In genomic region chr7:36627836-36628235, GRCh38 we compare ENCODE assay signal across 32 cellular contexts.
"Had no signal": no experiment of that assay in that cellular context is flagged by ENCODE, and none has a peak within 500 bp of the region (broad histone marks: within the 10 kb centered on the region; RNA-seq: fewer than 3 reads in every experiment).

No MANE protein-coding gene starts in this region.

- DNase-seq: activated CD4-positive, alpha-beta memory T cell treated with anti-CD3 and anti-CD28 coated beads for 36 hours; activated CD4-positive, alpha-beta T cell treated with anti-CD3 and anti-CD28 coated beads, Interleukin-2, amount 50 U/mL, for 1 hour; activated effector memory CD4-positive, alpha-beta T cell treated with anti-CD3 and anti-CD28 coated beads, Interleukin-2, amount 50 U/mL, for 16 hours; activated naive CD4-positive, alpha-beta T cell; activated naive CD4-positive, alpha-beta T cell treated with anti-CD3 and anti-CD28 coated beads, Interleukin-2, amount 50 U/mL, for 16 hours; activated naive CD8-positive, alpha-beta T cell treated with anti-CD3 and anti-CD28 coated beads for 36 hours; activated T-cell treated with anti-CD3 and anti-CD28 coated beads, Interleukin-2, amount 50 U/mL, for 1 hour; activated T-cell treated with anti-CD3 and anti-CD28 coated beads, Interleukin-2, amount 50 U/mL, for 72 hours; amniotic stem cell; aorta; brain microvascular endothelial cell; KBM-7; NCI-H1105; NCI-H1417 treated with DMSO at 0.1 percent for 48 hours; NCI-H187 treated with DMSO at 0.1 percent for 48 hours; NCI-H2081; NCI-H2171 treated with DMSO at 0.1 percent for 48 hours; NCI-H2227 treated with DMSO at 0.1 percent for 48 hours; NCI-H446; NCI-H510A treated with DMSO at 0.1 percent for 48 hours; NCI-H69; NK-92 treated with Interleukin-12 subunit alpha and Interleukin-12 subunit beta, amount 100 ng/mL, for 24 hours; PC-3; Peyer's patch; RPMI8226; SHP77 treated with DMSO at 0.1 percent for 48 hours; SK-N-SH had no signal

- ATAC-seq: activated T-cell treated with anti-CD3 and anti-CD28 coated beads, Interleukin-2, amount 50 U/mL, for 72 hours; activated T-helper 17 cell treated with anti-CD3 and anti-CD28 coated beads, Interleukin-2, amount 50 U/mL, for 72 hours; PC-3 had no signal

- H3K9me3 Mint-ChIP-seq: activated CD4-positive, alpha-beta memory T cell treated with anti-CD3 and anti-CD28 coated beads for 36 hours; activated naive CD8-positive, alpha-beta T cell treated with anti-CD3 and anti-CD28 coated beads for 36 hours; activated T-cell treated with anti-CD3 and anti-CD28 coated beads, Interleukin-2, amount 50 U/mL, for 72 hours; activated T-helper 17 cell treated with anti-CD3 and anti-CD28 coated beads, Interleukin-2, amount 50 U/mL, for 72 hours; IgD-negative memory B cell; T-helper 1 cell treated with Interleukin-12 subunit alpha and Interleukin-12 subunit beta and Interleukin-4 antibody, amounts not matched to agents 30 μg/mL and 1 μg/mL, for 36 hours; T-helper 2 cell treated with Interferon-gamma antibody and Interleukin-4, amounts not matched to agents 5 μg/mL and 100 μg/mL, for 36 hours had no signal

- H3K9me3 ChIP-seq: Peyer's patch, SJSA1, SK-N-SH had no signal

- H3K4me3 ChIP-seq: Peyer's patch, SJSA1 had no signal

- H3K36me3 ChIP-seq: brain microvascular endothelial cell, SJSA1 had no signal

- H3K4me1 Mint-ChIP-seq: activated T-helper 17 cell treated with anti-CD3 and anti-CD28 coated beads, Interleukin-2, amount 50 U/mL, for 72 hours had no signal

- H3K27me3 Mint-ChIP-seq: activated CD4-positive, alpha-beta memory T cell treated with anti-CD3 and anti-CD28 coated beads for 36 hours; activated naive CD8-positive, alpha-beta T cell treated with anti-CD3 and anti-CD28 coated beads for 36 hours; activated T-helper 17 cell treated with anti-CD3 and anti-CD28 coated beads, Interleukin-2, amount 50 U/mL, for 72 hours had no signal

- H3K27me3 ChIP-seq: brain microvascular endothelial cell, Peyer's patch, SJSA1 had no signal

- H3K4me1 ChIP-seq: Peyer's patch had no signal

- H3K36me3 Mint-ChIP-seq: activated CD4-positive, alpha-beta memory T cell treated with anti-CD3 and anti-CD28 coated beads for 36 hours had no signal

- H3K27ac ChIP-seq: brain microvascular endothelial cell, Peyer's patch, SJSA1 had no signal

- H3K4me3 Mint-ChIP-seq: activated CD4-positive, alpha-beta memory T cell treated with anti-CD3 and anti-CD28 coated beads for 36 hours; activated naive CD8-positive, alpha-beta T cell treated with anti-CD3 and anti-CD28 coated beads for 36 hours; activated T-cell treated with anti-CD3 and anti-CD28 coated beads, Interleukin-2, amount 50 U/mL, for 72 hours; activated T-helper 17 cell treated with anti-CD3 and anti-CD28 coated beads, Interleukin-2, amount 50 U/mL, for 72 hours; IgD-negative memory B cell; T-helper 1 cell treated with Interleukin-12 subunit alpha and Interleukin-12 subunit beta and Interleukin-4 antibody, amounts not matched to agents 30 μg/mL and 1 μg/mL, for 36 hours; T-helper 2 cell treated with Interferon-gamma antibody and Interleukin-4, amounts not matched to agents 5 μg/mL and 100 μg/mL, for 36 hours had no signal

- H3K27ac Mint-ChIP-seq: activated CD4-positive, alpha-beta memory T cell treated with anti-CD3 and anti-CD28 coated beads for 36 hours; activated naive CD8-positive, alpha-beta T cell treated with anti-CD3 and anti-CD28 coated beads for 36 hours; activated T-cell treated with anti-CD3 and anti-CD28 coated beads, Interleukin-2, amount 50 U/mL, for 72 hours; activated T-helper 17 cell treated with anti-CD3 and anti-CD28 coated beads, Interleukin-2, amount 50 U/mL, for 72 hours; IgD-negative memory B cell; T-helper 1 cell treated with Interleukin-12 subunit alpha and Interleukin-12 subunit beta and Interleukin-4 antibody, amounts not matched to agents 30 μg/mL and 1 μg/mL, for 36 hours; T-helper 2 cell treated with Interferon-gamma antibody and Interleukin-4, amounts not matched to agents 5 μg/mL and 100 μg/mL, for 36 hours had no signal
